In the genomic region with DNA sequence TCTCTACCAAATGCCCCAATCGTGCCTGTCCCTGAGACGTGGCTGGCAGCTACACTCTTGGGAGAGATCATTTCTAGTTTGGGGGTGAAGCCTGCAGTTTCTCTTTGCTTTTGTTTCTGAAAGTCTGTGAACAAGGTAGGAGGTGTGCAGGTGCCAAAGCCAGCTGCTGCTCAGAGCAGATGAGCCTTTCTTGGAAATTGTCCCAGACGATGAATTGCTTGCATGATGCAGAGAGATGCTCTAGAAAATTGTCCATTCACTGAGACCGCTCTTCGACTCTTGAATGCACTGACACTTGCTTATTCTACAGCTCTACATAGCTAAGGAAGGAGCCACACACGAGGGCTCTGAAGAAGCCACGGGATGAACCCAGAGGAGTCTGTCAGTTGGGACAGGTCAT, we compare ENCODE assay signal across 17 cellular contexts.
"Had no signal": no experiment of that assay in that cellular context is flagged by ENCODE, and none has a peak within 500 bp of the region (broad histone marks: within the 10 kb centered on the region; RNA-seq: fewer than 3 reads in every experiment).

No MANE protein-coding gene starts in this region.

- ATAC-seq: activated CD8-positive, alpha-beta T cell treated with anti-CD3 and anti-CD28 coated beads for 36 hours; gastrocnemius medialis; heart right ventricle; left cardiac atrium; lower lobe of right lung; stimulated activated effector memory CD8-positive, alpha-beta T cell treated with anti-CD3 and anti-CD28 coated beads, Interleukin-12 subunit alpha, Interleukin-12 subunit beta, amount 100 ng/mL, for 72 hours had no signal

- DNase-seq: activated B cell treated with CpG ODN at 0.5 μM for 24 hours; activated CD4-positive, alpha-beta T cell treated with anti-CD3 and anti-CD28 coated beads for 48 hours; activated CD8-positive, alpha-beta T cell treated with anti-CD3 and anti-CD28 coated beads for 36 hours; activated effector memory CD4-positive, alpha-beta T cell treated with anti-CD3 and anti-CD28 coated beads, Interleukin-2, amount 50 U/mL, for 16 hours; activated T-cell treated with anti-CD3 and anti-CD28 coated beads, Interleukin-2, amount 50 U/mL, for 48 hours; adrenal gland; erythroblast; gastrocnemius medialis; heart right ventricle; left cardiac atrium; lower lobe of right lung; ovary; stimulated activated CD4-positive, alpha-beta T cell treated with anti-CD3 and anti-CD28 coated beads, Interleukin-2, amount 100 ng/mL, for 24 hours; tibial artery; uterus had no signal

- H3K27me3 ChIP-seq: adrenal gland, gastrocnemius medialis, heart right ventricle, ovary, tibial artery, uterus had no signal

- H3K36me3 ChIP-seq: adrenal gland, cardiac muscle cell, gastrocnemius medialis, heart right ventricle, lower lobe of right lung, ovary, tibial artery, uterus had no signal

- H3K4me3 ChIP-seq: adrenal gland, cardiac muscle cell, gastrocnemius medialis, heart right ventricle, lower lobe of right lung, ovary, tibial artery, uterus had no signal

- H3K9me3 ChIP-seq: adrenal gland, gastrocnemius medialis, heart right ventricle, lower lobe of right lung, ovary, tibial artery, uterus had no signal

- H3K27ac ChIP-seq: adrenal gland, cardiac muscle cell, gastrocnemius medialis, heart right ventricle, lower lobe of right lung, ovary, tibial artery, uterus had no signal

- H3K4me1 ChIP-seq: adrenal gland, lower lobe of right lung, uterus had no signal
